In genomic region chrX:47240619-47241018, GRCh38 we compare ENCODE assay signal across 23 cellular contexts.
"Had no signal": no experiment of that assay in that cellular context is flagged by ENCODE, and none has a peak within 500 bp of the region (broad histone marks: within the 10 kb centered on the region; RNA-seq: fewer than 3 reads in every experiment).

No MANE protein-coding gene starts in this region.

- H3K27me3 ChIP-seq: MG63, SJSA1 had no signal

- H3K36me3 ChIP-seq: MG63 had no signal

- H3K27ac ChIP-seq: SJSA1, SK-N-MC had no signal

- FAIRE-seq: HepG2, RCC 7860 had no signal

- H3K4me1 ChIP-seq: SJSA1 had no signal

- H3K9me3 ChIP-seq: MG63, SJSA1 had no signal

- H3K4me3 ChIP-seq: MG63, SJSA1, SK-N-MC had no signal

- ATAC-seq: HepG2 had no signal

- DNase-seq: IMR-90, Karpas-422, KG1, MG63, NCI-H1092, NCI-H1105 treated with DMSO at 0.1 percent for 48 hours, NCI-H1417 treated with DMSO at 0.1 percent for 48 hours, NCI-H146, NCI-H1694 treated with DMSO at 0.1 percent for 48 hours, NCI-H1930, NCI-H2081, NCI-H2107, NCI-H2227 treated with DMSO at 0.1 percent for 48 hours, NCI-H524, NCI-H526 treated with DMSO at 0.1 percent for 48 hours, NCI-H774, Right ventricle myocardium superior, RPMI8226, SIG-M5 had no signal
